Comparison of ENCODE assay signal across 9 cellular contexts in genomic region chr12:119780786-119781434, GRCh38.
DNase-seq lines count a peak whose midpoint lies in the region.
"Had no signal": no experiment of that assay in that cellular context is flagged by ENCODE, and none has a peak within 500 bp of the region (broad histone marks: within the 10 kb centered on the region; RNA-seq: fewer than 3 reads in every experiment).

No MANE protein-coding gene starts in this region.

- peak overlapping the region; percentile 28 for H3K27ac ChIP-seq in caudate nucleus (ENCODE audit: low read depth, low read length)
- H3K27ac ChIP-seq: BLaER1 treated with 17β-estradiol and CSF1 and Interleukin-3, amounts not matched to agents 10 nM and 100 nM had no signal

- DNase-seq in DMS153 treated with DMSO at 0.1 percent for 48 hours (lab: John Stamatoyannopoulos, UW; ENCODE audit: unreplicated experiment), result peak; percentile 15
- DNase-seq in DMS153 (lab: John Stamatoyannopoulos, UW), result no peak
- DNase-seq in NCI-H128 (lab: John Stamatoyannopoulos, UW; ENCODE audit: unreplicated experiment), result peak; percentile 3
- DNase-seq in caudate nucleus (lab: John Stamatoyannopoulos, UW), result peak in 7 of 61 donors; percentile 2 to 49 (median 15)
- peak; percentile 64 for DNase-seq in medulla oblongata (ENCODE audit: extremely low spot score)
- DNase-seq in ureter (ENCODE audit: low spot score), result no peak
- no peak for DNase-seq in NAMALWA (ENCODE audit: low spot score)
- no peak for DNase-seq in activated gamma-delta T cell (lab: John Stamatoyannopoulos, UW)

Comparison
In these comparisons a context has a peak if more than half of its experiments do, and no peak if none do; other contexts are left out.
1. DNase-seq: peak in DMS153 treated with DMSO at 0.1 percent for 48 hours (single experiment), NCI-H128 (single experiment) and medulla oblongata (single experiment); none in DMS153 (single experiment), ureter (single experiment), NAMALWA (single experiment) and activated gamma-delta T cell (single experiment).